Comparison of ENCODE assay signal across 29 cellular contexts in the genomic region with DNA sequence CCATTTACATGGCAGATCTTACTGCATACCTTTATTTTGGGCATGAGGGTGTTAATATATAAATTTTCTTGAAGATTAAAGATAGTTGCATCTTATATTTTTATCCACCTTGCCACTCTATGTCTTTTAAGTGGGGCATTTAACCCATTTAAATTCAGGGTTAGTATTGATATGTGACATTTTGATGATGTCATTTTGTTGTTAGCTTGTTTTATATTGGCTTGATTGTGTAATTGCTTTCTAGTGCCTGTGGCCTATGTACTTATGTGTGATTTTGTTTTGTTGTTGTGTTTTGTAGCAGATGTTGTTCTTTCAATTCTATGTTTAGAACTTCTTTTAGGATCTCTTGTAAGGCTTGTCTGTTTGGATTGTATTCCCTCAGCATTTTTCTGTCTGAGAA.
"Had no signal": no experiment of that assay in that cellular context is flagged by ENCODE, and none has a peak within 500 bp of the region (broad histone marks: within the 10 kb centered on the region; RNA-seq: fewer than 3 reads in every experiment).

No MANE protein-coding gene starts in this region.

- H3K4me3 Mint-ChIP-seq: stimulated activated effector memory CD8-positive, alpha-beta T cell treated with anti-CD3 and anti-CD28 coated beads, Interleukin-12 subunit alpha, Interleukin-12 subunit beta, amount 100 ng/mL, for 72 hours; stimulated activated memory B cell treated with anti-CD40 and anti-IgM and Interleukin-4, amounts not matched to agents 10 μg/mL and 1 μg/mL and 100 μg/mL, for 72 hours; stimulated activated naive B cell treated with anti-CD40 and anti-IgM and Interleukin-4, amounts not matched to agents 10 μg/mL and 1 μg/mL and 100 μg/mL, for 72 hours; stimulated activated naive CD8-positive, alpha-beta T cell treated with anti-CD3 and anti-CD28 coated beads, Interleukin-15, amount 100 ng/mL, for 72 hours; stimulated activated naive CD8-positive, alpha-beta T cell treated with anti-CD3 and anti-CD28 coated beads, Interleukin-15, Interleukin-2, amounts not matched to agents 100 ng/mL and 50 ng/mL, for 24 hours; type B pancreatic cell had no signal

- H3K36me3 Mint-ChIP-seq: stimulated activated effector memory CD8-positive, alpha-beta T cell treated with anti-CD3 and anti-CD28 coated beads, Interleukin-12 subunit alpha, Interleukin-12 subunit beta, amount 100 ng/mL, for 72 hours; stimulated activated memory B cell treated with anti-CD40 and anti-IgM and Interleukin-4, amounts not matched to agents 10 μg/mL and 1 μg/mL and 100 μg/mL, for 72 hours; stimulated activated naive B cell treated with anti-CD40 and anti-IgM and Interleukin-4, amounts not matched to agents 10 μg/mL and 1 μg/mL and 100 μg/mL, for 72 hours; type B pancreatic cell had no signal

- H3K4me1 Mint-ChIP-seq: stimulated activated effector memory CD8-positive, alpha-beta T cell treated with anti-CD3 and anti-CD28 coated beads, Interleukin-12 subunit alpha, Interleukin-12 subunit beta, amount 100 ng/mL, for 72 hours; stimulated activated memory B cell treated with anti-CD40 and anti-IgM and Interleukin-4, amounts not matched to agents 10 μg/mL and 1 μg/mL and 100 μg/mL, for 72 hours; stimulated activated naive B cell treated with anti-CD40 and anti-IgM and Interleukin-4, amounts not matched to agents 10 μg/mL and 1 μg/mL and 100 μg/mL, for 72 hours; stimulated activated naive CD8-positive, alpha-beta T cell treated with anti-CD3 and anti-CD28 coated beads, Interleukin-15, amount 100 ng/mL, for 72 hours had no signal

- H3K27ac ChIP-seq: stomach, suprapubic skin, testis, thoracic aorta, thyroid gland, tibial artery, tibial nerve, transverse colon, upper lobe of left lung, upper lobe of right lung, uterus, vagina had no signal

- ATAC-seq: stimulated activated effector memory CD8-positive, alpha-beta T cell treated with anti-CD3 and anti-CD28 coated beads, Interleukin-12 subunit alpha, Interleukin-12 subunit beta, amount 100 ng/mL, for 72 hours; stimulated activated memory B cell treated with anti-CD40 and anti-IgM and Interleukin-4, amounts not matched to agents 10 μg/mL and 1 μg/mL and 100 μg/mL, for 72 hours; stimulated activated naive B cell treated with anti-CD40 and anti-IgM and Interleukin-4, amounts not matched to agents 10 μg/mL and 1 μg/mL and 100 μg/mL, for 72 hours; stimulated activated naive CD8-positive, alpha-beta T cell treated with anti-CD3 and anti-CD28 coated beads, Interleukin-15, amount 100 ng/mL, for 72 hours; stimulated activated naive CD8-positive, alpha-beta T cell treated with anti-CD3 and anti-CD28 coated beads, Interleukin-15, Interleukin-2, amounts not matched to agents 100 U/mL and 50 U/mL, for 24 hours; upper lobe of right lung had no signal

- H3K36me3 ChIP-seq: stomach, suprapubic skin, thoracic aorta, thyroid gland, tibial artery, tibial nerve, transverse colon, upper lobe of left lung, upper lobe of right lung, uterus, vagina had no signal

- H3K27ac Mint-ChIP-seq: stimulated activated effector memory CD8-positive, alpha-beta T cell treated with anti-CD3 and anti-CD28 coated beads, Interleukin-12 subunit alpha, Interleukin-12 subunit beta, amount 100 ng/mL, for 72 hours; stimulated activated memory B cell treated with anti-CD40 and anti-IgM and Interleukin-4, amounts not matched to agents 10 μg/mL and 1 μg/mL and 100 μg/mL, for 72 hours; stimulated activated naive B cell treated with anti-CD40 and anti-IgM and Interleukin-4, amounts not matched to agents 10 μg/mL and 1 μg/mL and 100 μg/mL, for 72 hours; stimulated activated naive CD8-positive, alpha-beta T cell treated with anti-CD3 and anti-CD28 coated beads, Interleukin-15, amount 100 ng/mL, for 72 hours; stimulated activated naive CD8-positive, alpha-beta T cell treated with anti-CD3 and anti-CD28 coated beads, Interleukin-15, Interleukin-2, amounts not matched to agents 100 ng/mL and 50 ng/mL, for 24 hours; type B pancreatic cell had no signal

- H3K4me3 ChIP-seq: stomach, suprapubic skin, testis, thoracic aorta, thyroid gland, tibial artery, tibial nerve, transverse colon, upper lobe of left lung, upper lobe of right lung, uterus, vagina had no signal

- H3K27me3 Mint-ChIP-seq: stimulated activated memory B cell treated with anti-CD40 and anti-IgM and Interleukin-4, amounts not matched to agents 10 μg/mL and 1 μg/mL and 100 μg/mL, for 72 hours; stimulated activated naive B cell treated with anti-CD40 and anti-IgM and Interleukin-4, amounts not matched to agents 10 μg/mL and 1 μg/mL and 100 μg/mL, for 72 hours; stimulated activated naive CD8-positive, alpha-beta T cell treated with anti-CD3 and anti-CD28 coated beads, Interleukin-15, amount 100 ng/mL, for 72 hours; stimulated activated naive CD8-positive, alpha-beta T cell treated with anti-CD3 and anti-CD28 coated beads, Interleukin-15, Interleukin-2, amounts not matched to agents 100 ng/mL and 50 ng/mL, for 24 hours; type B pancreatic cell had no signal

- FAIRE-seq: urothelium cell line had no signal

- H3K27me3 ChIP-seq: stomach, suprapubic skin, testis, thyroid gland, tibial artery, tibial nerve, transverse colon, upper lobe of left lung, upper lobe of right lung, uterus, vagina had no signal

- DNase-seq: stimulated activated CD4-positive, alpha-beta T cell treated with anti-CD3 and anti-CD28 coated beads, Interleukin-2, amount 100 ng/mL, for 48 hours; stimulated activated CD4-positive, alpha-beta T cell treated with anti-CD3 and anti-CD28 coated beads, Interleukin-4, amount 100 ng/mL, for 1 hour; stimulated activated CD4-positive, alpha-beta T cell treated with anti-CD3 and anti-CD28 coated beads, Interleukin-4, amount 100 ng/mL, for 24 hours; stimulated activated CD4-positive, alpha-beta T cell treated with anti-CD3 and anti-CD28 coated beads, Interleukin-4, amount 100 ng/mL, for 4 hours; stimulated activated CD8-positive, alpha-beta memory T cell treated with anti-CD3 and anti-CD28 coated beads, Interleukin-4, amount 100 ng/mL, for 48 hours; stimulated activated naive B cell treated with anti-CD40 and anti-IgM and Interleukin-4, amounts not matched to agents 10 μg/mL and 1 μg/mL and 100 μg/mL, for 72 hours; stimulated activated naive CD4-positive, alpha-beta T cell; stimulated activated naive CD4-positive, alpha-beta T cell treated with Interleukin-2 at 50 U/mL for 16 hours; stimulated activated naive CD8-positive, alpha-beta T cell treated with anti-CD3 and anti-CD28 coated beads, Interleukin-15, amount 100 ng/mL, for 72 hours; stimulated activated naive CD8-positive, alpha-beta T cell treated with anti-CD3 and anti-CD28 coated beads, Interleukin-15, Interleukin-2, amounts not matched to agents 100 U/mL and 50 U/mL, for 24 hours; stomach; substantia nigra; testis; thyroid gland; tibial artery; transverse colon; trophoblast cell; upper lobe of left lung; upper lobe of right lung; uterus had no signal

- H3K9me3 ChIP-seq: suprapubic skin, testis, thoracic aorta, thyroid gland, tibial artery, upper lobe of right lung, uterus, vagina had no signal

- H3K4me1 ChIP-seq: stomach, suprapubic skin, testis, thyroid gland, tibial artery, tibial nerve, transverse colon, upper lobe of left lung, upper lobe of right lung, uterus, vagina had no signal
